Comparison of ENCODE assay signal across 11 cellular contexts in genomic region chr3:43999920-44000319, GRCh38.
DNase-seq lines count a peak whose midpoint lies in the region; ATAC-seq, FAIRE-seq and TF ChIP-seq lines count a peak whose summit lies in the region.
"Had no signal": no experiment of that assay in that cellular context is flagged by ENCODE, and none has a peak within 500 bp of the region (broad histone marks: within the 10 kb centered on the region; RNA-seq: fewer than 3 reads in every experiment).

No MANE protein-coding gene starts in this region.

- POLR2A ChIA-PET in A549 (lab: Yijun Ruan, JAX) = interaction anchor here (0.9 to 1.0 kb wide), 2 partner anchors 130 to 133 kb away, joined by 3 to 4 read pairs; no protein-coding TSS in a partner anchor

- TF ChIP-seq CTCF in A549 (IDR thresholded peaks at IDR 0.05) (no peak), astrocyte of the cerebellum (IDR thresholded peaks at IDR 0.05; ENCODE audit: low read depth, low read length, missing control alignments) (no peak), upper lobe of right lung (IDR thresholded peaks at IDR 0.05) (no peak)

- TF ChIP-seq POLR2A in A549 (IDR thresholded peaks at IDR 0.05; ENCODE audit: low read length) = no peak

- FAIRE-seq in A549 (lab: Jason Lieb, UNC) = no peak
- peak; percentile 36 for FAIRE-seq in islet of Langerhans (lab: Jason Lieb, UNC)

- intact Hi-C loops in upper lobe of right lung (cut with DNase I) = no loop called here

- H3K36me3 ChIP-seq in HAP-1 (replicated peaks) = no peaks in the 10 kb centered on the region
- H3K36me3 ChIP-seq in upper lobe of right lung = no peaks in the 10 kb centered on the region
- H3K36me3 ChIP-seq: heart right ventricle had no signal

- CTCF ChIA-PET in A549 (lab: Yijun Ruan, JAX) = interaction anchor here (0.7 to 2.6 kb wide), 4 partner anchors 91 to 231 kb away, joined by 3 to 11 read pairs (median 3); no protein-coding TSS in a partner anchor

- no peak for TF ChIP-seq RAD21 in A549 (conservative IDR thresholded peaks at IDR 0.05 in 1 of 2, IDR thresholded peaks at IDR 0.05 in 1 of 2)

- H3K4me1 ChIP-seq in A549 (peaks cover 49% of the 10 kb centered on the region), HAP-1 (peaks cover 15% of the 10 kb centered on the region), upper lobe of right lung (peaks cover 39% of the 10 kb centered on the region)

- ATAC-seq in A549 = no peak
- ATAC-seq in upper lobe of right lung = no peak
- ATAC-seq in GM18520 (IDR thresholded peaks at IDR 0.05; ENCODE audit: unreplicated experiment) = no peak

- H3K27ac ChIP-seq in A549 (peak overlapping the region; percentile 89 to 99), upper lobe of right lung (no peak overlapping the region)
- H3K27ac ChIP-seq: heart right ventricle had no signal

- TF ChIP-seq EP300 in A549 (IDR thresholded peaks at IDR 0.05) = no peak

- in situ Hi-C loops in HAP-1 (cut with MboI; ENCODE audit: low sequenced_read_pairs) = no loop called here
- in situ Hi-C loops in astrocyte of the cerebellum (cut with HindIII; ENCODE audit: low sequenced_read_pairs) = no loop called here

- whole genome bisulfite sequencing in A549 (ENCODE audit: missing lambda C conversion rate) = 0% methylated on average over 2 of the region's 2 CpGs

- H3K4me3 ChIP-seq in A549 = peak overlapping the region; percentile 83
- H3K4me3 ChIP-seq in HAP-1 = peak overlapping the region; percentile 66
- peak overlapping the region; percentile 55 for H3K4me3 ChIP-seq in astrocyte of the cerebellum (ENCODE audit: low read depth, low read length)
- no peak overlapping the region for H3K4me3 ChIP-seq in upper lobe of right lung

- H3K27me3 ChIP-seq in HAP-1 (ENCODE audit: low read depth) (peaks cover 4% of the 10 kb centered on the region; the same call in 1 of the 2 replicates), upper lobe of right lung (peaks cover 93% of the 10 kb centered on the region)

- DNase-seq in A549 (ENCODE audit: low read depth in 1 of 2, low spot score in 1 of 2) (no peak), HAP-1 (ENCODE audit: low spot score in 2 of 2) (no peak), astrocyte of the cerebellum (ENCODE audit: low read depth) (no peak), upper lobe of right lung (no peak), kidney glomerular epithelial cell (lab: John Stamatoyannopoulos, UW) (no peak), cerebellar nuclear complex (lab: John Stamatoyannopoulos, UW) (no peak)
- DNase-seq: activated CD8-positive, alpha-beta memory T cell treated with anti-CD3 and anti-CD28 coated beads for 24 hours; heart right ventricle; NCI-H1694 treated with DMSO at 0.1 percent for 48 hours had no signal

- H3K9me3 ChIP-seq in A549 (no peaks in the 10 kb centered on the region), HAP-1 (peaks cover 8% of the 10 kb centered on the region; the same call in 1 of the 2 replicates), upper lobe of right lung (no peaks in the 10 kb centered on the region)
- H3K9me3 ChIP-seq: heart right ventricle had no signal

- H3K4me2 ChIP-seq in A549 = peak overlapping the region; percentile 95

TF ChIP-seq in A549, 52 proteins besides CTCF, POLR2A, EP300 and RAD21:
- TF ChIP-seq E2F6 (IDR thresholded peaks at IDR 0.05; ENCODE audit: borderline replicate concordance, low read depth) (no peak), HEYL (CRISPR knock-in tag; IDR thresholded peaks at IDR 0.05) (no peak), ZC3H11A (IDR thresholded peaks at IDR 0.05) (no peak), NFE2L2 (conservative IDR thresholded peaks at IDR 0.05; ENCODE audit: low read length) (peak; percentile 56; the same call in 1 of the 2 replicates), FOXS1 (CRISPR knock-in tag; IDR thresholded peaks at IDR 0.05) (no peak), MAFK (IDR thresholded peaks at IDR 0.05; ENCODE audit: partially characterized antibody) (peak; percentile 93)
